30 cellular contexts compared by ENCODE assay signal in the genomic region with DNA sequence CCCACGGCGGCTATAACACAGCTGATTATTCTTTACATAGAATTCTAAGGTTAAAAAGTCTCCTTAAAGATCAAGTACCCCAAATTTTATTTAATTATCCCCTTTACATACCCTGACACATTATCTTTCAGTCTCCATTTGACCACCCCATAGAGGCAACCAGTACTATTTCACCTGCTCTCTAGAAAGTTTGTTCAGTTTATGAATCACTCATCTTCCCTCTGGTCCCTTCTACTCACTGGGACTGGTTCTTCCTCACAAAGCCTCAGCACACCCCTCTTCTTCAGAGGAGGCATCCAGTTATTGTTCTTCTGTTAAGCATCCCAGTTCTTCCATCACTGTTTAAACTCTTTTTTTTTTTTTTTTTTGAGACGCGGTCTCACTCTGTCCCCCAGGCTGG. TPM values are rescaled to one million over a fixed set of nuclear protein-coding genes. Genes with fewer than 3 reads are reported as not detected.
A peak's percentile ranks its signal among the peaks of the same experiment; 100 is the strongest.
DNase-seq lines count a peak whose midpoint lies in the region; ATAC-seq and TF ChIP-seq lines count a peak whose summit lies in the region.
"Had no signal": no experiment of that assay in that cellular context is flagged by ENCODE, and none has a peak within 500 bp of the region (broad histone marks: within the 10 kb centered on the region; RNA-seq: fewer than 3 reads in every experiment).

No MANE protein-coding gene starts in this region.

- no peak overlapping the region for H3K9ac ChIP-seq in OCI-LY3 (ENCODE audit: low read length)
- H3K9ac ChIP-seq: SK-N-SH had no signal

- no peak for TF ChIP-seq CTCF in OCI-LY3 (IDR thresholded peaks at IDR 0.05; ENCODE audit: low read depth, low read length)

- no peaks in the 10 kb centered on the region for H3K36me3 ChIP-seq in OCI-LY3 (replicated peaks; ENCODE audit: low read depth, low read length)
- H3K36me3 ChIP-seq: adrenal gland, ovary, upper lobe of left lung, WERI-Rb-1 had no signal

- POLR2A ChIA-PET in activated CD4-positive, alpha-beta memory T cell treated with anti-CD3 and anti-CD28 coated beads, Interleukin-2, amount 10 ng/mL, durations not matched to agents 7 days and 5 days (lab: Charles Lee): interaction anchor here (1.8 kb wide), 1 partner anchor 27 kb away, joined by 4 read pairs; no protein-coding TSS in a partner anchor
- POLR2A ChIA-PET in activated CD4-positive, alpha-beta memory T cell treated with anti-CD3 and anti-CD28 coated beads for 36 hours (lab: Charles Lee): no interaction called here

- no peaks in the 10 kb centered on the region for H3K27me3 Mint-ChIP-seq in activated CD4-positive, alpha-beta memory T cell treated with anti-CD3 and anti-CD28 coated beads, Interleukin-2, amount 10 ng/mL, durations not matched to agents 7 days and 5 days
- no peaks in the 10 kb centered on the region for H3K27me3 Mint-ChIP-seq in activated CD4-positive, alpha-beta memory T cell treated with anti-CD3 and anti-CD28 coated beads for 36 hours
- H3K27me3 Mint-ChIP-seq in activated naive CD8-positive, alpha-beta T cell treated with anti-CD3 and anti-CD28 coated beads for 36 hours: no peaks in the 10 kb centered on the region
- H3K27me3 Mint-ChIP-seq in natural killer cell treated with Interleukin-12 subunit alpha and Interleukin-12 subunit beta and Interleukin-15 and Interleukin-18, amount 100 ng/mL, for 72 hours: peaks cover 0 to 2% of the 10 kb centered on the region in 2 donors
- H3K27me3 Mint-ChIP-seq: brain had no signal

- no peaks in the 10 kb centered on the region for H3K79me2 ChIP-seq in OCI-LY3 (ENCODE audit: low read length)

- no peak overlapping the region for H2AFZ ChIP-seq in OCI-LY3 (ENCODE audit: low read depth, low read length)

- peak overlapping the region; percentile 70 for H3K4me2 ChIP-seq in OCI-LY3 (ENCODE audit: low read length)
- H3K4me2 ChIP-seq: A549, SK-N-SH had no signal

- no peaks in the 10 kb centered on the region for H3K9me3 ChIP-seq in OCI-LY3 (ENCODE audit: insufficient read depth, low read length)
- H3K9me3 ChIP-seq: A549, adrenal gland, ovary, SK-N-SH, upper lobe of left lung had no signal

- H3K27me3 ChIP-seq in OCI-LY3 (ENCODE audit: low read depth, low read length): no peaks in the 10 kb centered on the region
- H3K27me3 ChIP-seq: adrenal gland, ovary, upper lobe of left lung had no signal

- peaks cover 13% of the 10 kb centered on the region for H3K36me3 Mint-ChIP-seq in activated CD4-positive, alpha-beta memory T cell treated with anti-CD3 and anti-CD28 coated beads, Interleukin-2, amount 10 ng/mL, durations not matched to agents 7 days and 5 days (ENCODE audit: low read depth)
- H3K36me3 Mint-ChIP-seq in activated CD4-positive, alpha-beta memory T cell treated with anti-CD3 and anti-CD28 coated beads for 36 hours: no peaks in the 10 kb centered on the region
- H3K36me3 Mint-ChIP-seq in activated naive CD8-positive, alpha-beta T cell treated with anti-CD3 and anti-CD28 coated beads for 36 hours: no peaks in the 10 kb centered on the region
- peaks cover 6% of the 10 kb centered on the region for H3K36me3 Mint-ChIP-seq in natural killer cell treated with Interleukin-12 subunit alpha and Interleukin-12 subunit beta and Interleukin-15 and Interleukin-18, amount 100 ng/mL, for 72 hours
- H3K36me3 Mint-ChIP-seq: brain; CD4-positive, alpha-beta memory T cell; mesothelial cell of epicardium had no signal

- no peaks in the 10 kb centered on the region for H4K20me1 ChIP-seq in OCI-LY3 (ENCODE audit: insufficient read depth, low read length)

- H3K4me1 ChIP-seq in OCI-LY3 (ENCODE audit: low read length): peaks cover 23% of the 10 kb centered on the region
- H3K4me1 ChIP-seq: A549, adrenal gland, upper lobe of left lung had no signal

- peaks cover 7% of the 10 kb centered on the region for H3K9me3 Mint-ChIP-seq in activated CD4-positive, alpha-beta memory T cell treated with anti-CD3 and anti-CD28 coated beads, Interleukin-2, amount 10 ng/mL, durations not matched to agents 7 days and 5 days
- H3K9me3 Mint-ChIP-seq in activated CD4-positive, alpha-beta memory T cell treated with anti-CD3 and anti-CD28 coated beads for 36 hours: no peaks in the 10 kb centered on the region
- no peaks in the 10 kb centered on the region for H3K9me3 Mint-ChIP-seq in activated naive CD8-positive, alpha-beta T cell treated with anti-CD3 and anti-CD28 coated beads for 36 hours
- peaks cover 4% of the 10 kb centered on the region for H3K9me3 Mint-ChIP-seq in natural killer cell treated with Interleukin-12 subunit alpha and Interleukin-12 subunit beta and Interleukin-15 and Interleukin-18, amount 100 ng/mL, for 72 hours
- H3K9me3 Mint-ChIP-seq: brain; CD4-positive, alpha-beta memory T cell; mesothelial cell of epicardium; nephron progenitor cell had no signal

- intact Hi-C loops in activated CD4-positive, alpha-beta memory T cell treated with anti-CD3 and anti-CD28 coated beads for 36 hours (cut with micrococcal nuclease): loop anchor here (1.0 to 5.0 kb wide), 3 partner anchors 27 to 239 kb away; no protein-coding TSS in a partner anchor

- H3K27ac ChIP-seq in OCI-LY3 (ENCODE audit: low read length): no peak overlapping the region
- H3K27ac ChIP-seq: A549, adrenal gland, ovary, skin epidermis, upper lobe of left lung, WERI-Rb-1 had no signal

- ATAC-seq in natural killer cell treated with Interleukin-12 subunit alpha and Interleukin-12 subunit beta and Interleukin-15 and Interleukin-18, amount 100 ng/mL, for 72 hours: no peak
- ATAC-seq in GM19395 (IDR thresholded peaks at IDR 0.05; ENCODE audit: unreplicated experiment): no peak
- ATAC-seq: left ventricle myocardium superior had no signal

- peak overlapping the region; percentile 59 for H3K4me3 ChIP-seq in OCI-LY3 (ENCODE audit: low read length)
- H3K4me3 ChIP-seq: A549, adrenal gland, ovary, skin epidermis, upper lobe of left lung had no signal

- no peak overlapping the region for H3K4me3 Mint-ChIP-seq in activated CD4-positive, alpha-beta memory T cell treated with anti-CD3 and anti-CD28 coated beads, Interleukin-2, amount 10 ng/mL, durations not matched to agents 7 days and 5 days
- H3K4me3 Mint-ChIP-seq in activated CD4-positive, alpha-beta memory T cell treated with anti-CD3 and anti-CD28 coated beads for 36 hours: no peak overlapping the region
- H3K4me3 Mint-ChIP-seq in activated naive CD8-positive, alpha-beta T cell treated with anti-CD3 and anti-CD28 coated beads for 36 hours: no peak overlapping the region
- peak overlapping the region; percentile 52 for H3K4me3 Mint-ChIP-seq in natural killer cell treated with Interleukin-12 subunit alpha and Interleukin-12 subunit beta and Interleukin-15 and Interleukin-18, amount 100 ng/mL, for 72 hours
- H3K4me3 Mint-ChIP-seq: brain, mesothelial cell of epicardium, nephron progenitor cell had no signal

- peak overlapping the region; percentile 77 for H3K27ac Mint-ChIP-seq in activated CD4-positive, alpha-beta memory T cell treated with anti-CD3 and anti-CD28 coated beads, Interleukin-2, amount 10 ng/mL, durations not matched to agents 7 days and 5 days
- H3K27ac Mint-ChIP-seq in activated CD4-positive, alpha-beta memory T cell treated with anti-CD3 and anti-CD28 coated beads for 36 hours: no peak overlapping the region
- H3K27ac Mint-ChIP-seq in activated naive CD8-positive, alpha-beta T cell treated with anti-CD3 and anti-CD28 coated beads for 36 hours: peak overlapping the region; percentile 3
- H3K27ac Mint-ChIP-seq in natural killer cell treated with Interleukin-12 subunit alpha and Interleukin-12 subunit beta and Interleukin-15 and Interleukin-18, amount 100 ng/mL, for 72 hours: peak overlapping the region; percentile 74 to 76
- H3K27ac Mint-ChIP-seq: brain, mesothelial cell of epicardium, nephron progenitor cell had no signal

- CTCF ChIA-PET in activated CD4-positive, alpha-beta memory T cell treated with anti-CD3 and anti-CD28 coated beads, Interleukin-2, amount 10 ng/mL, durations not matched to agents 7 days and 5 days (lab: Charles Lee): interaction anchor here (0.7 to 1.3 kb wide), 4 partner anchors 22 to 240 kb away, joined by 3 to 4 read pairs (median 3); no protein-coding TSS in a partner anchor
- CTCF ChIA-PET in activated CD4-positive, alpha-beta memory T cell treated with anti-CD3 and anti-CD28 coated beads for 36 hours (lab: Charles Lee): no interaction called here

- H3K4me1 Mint-ChIP-seq in activated CD4-positive, alpha-beta memory T cell treated with anti-CD3 and anti-CD28 coated beads, Interleukin-2, amount 10 ng/mL, durations not matched to agents 7 days and 5 days: peaks cover 30% of the 10 kb centered on the region
- peaks cover 33% of the 10 kb centered on the region for H3K4me1 Mint-ChIP-seq in activated CD4-positive, alpha-beta memory T cell treated with anti-CD3 and anti-CD28 coated beads for 36 hours (ENCODE audit: low read depth)
- H3K4me1 Mint-ChIP-seq in activated naive CD8-positive, alpha-beta T cell treated with anti-CD3 and anti-CD28 coated beads for 36 hours: peaks cover 21% of the 10 kb centered on the region
- H3K4me1 Mint-ChIP-seq in natural killer cell treated with Interleukin-12 subunit alpha and Interleukin-12 subunit beta and Interleukin-15 and Interleukin-18, amount 100 ng/mL, for 72 hours (ENCODE audit: low read depth in 2 of 2): peaks cover 20 to 40% of the 10 kb centered on the region in 2 donors
- H3K4me1 Mint-ChIP-seq: brain, nephron progenitor cell had no signal

- DNase-seq in activated CD4-positive, alpha-beta memory T cell treated with anti-CD3 and anti-CD28 coated beads, Interleukin-2, amount 10 ng/mL, durations not matched to agents 7 days and 5 days: no peak
- no peak for DNase-seq in activated CD4-positive, alpha-beta memory T cell treated with anti-CD3 and anti-CD28 coated beads for 36 hours
- DNase-seq in activated naive CD8-positive, alpha-beta T cell treated with anti-CD3 and anti-CD28 coated beads for 36 hours: no peak
- no peak for DNase-seq in natural killer cell treated with Interleukin-12 subunit alpha and Interleukin-12 subunit beta and Interleukin-15 and Interleukin-18, amount 100 ng/mL, for 72 hours (ENCODE audit: low spot score)
- no peak for DNase-seq in amygdala (lab: John Stamatoyannopoulos, UW)
- no peak for DNase-seq in NCI-H748 (lab: John Stamatoyannopoulos, UW; ENCODE audit: unreplicated experiment)
- DNase-seq: activated T-cell treated with anti-CD3 and anti-CD28 coated beads, Interleukin-2, amount 50 U/mL, for 1 hour; adrenal gland; AML-193; CD4-positive, alpha-beta memory T cell; DMS 273 treated with DMSO at 0.1 percent for 48 hours; GOT3; islet precursor cell; left ventricle myocardium superior; NCI-H1694 treated with DMSO at 0.1 percent for 48 hours; nephron progenitor cell; ovary; SK-N-SH; substantia nigra; T1000; upper lobe of left lung; WERI-Rb-1 had no signal

RNA-seq across cellular contexts. Expression of gene PPP1R2B, which starts 42.8 kb away (rescaled TPM):
- total RNA-seq in activated CD4-positive, alpha-beta memory T cell treated with anti-CD3 and anti-CD28 coated beads, Interleukin-2, amount 10 ng/mL, durations not matched to agents 7 days and 5 days: not detected
- total RNA-seq in activated CD4-positive, alpha-beta memory T cell treated with anti-CD3 and anti-CD28 coated beads for 36 hours: under 1 TPM; 0.14 to 0.19 TPM
- total RNA-seq in activated naive CD8-positive, alpha-beta T cell treated with anti-CD3 and anti-CD28 coated beads for 36 hours: not detected
- under 1 TPM in 1 of 2 donors, not detected in 1; 0.24 TPM for total RNA-seq in natural killer cell treated with Interleukin-12 subunit alpha and Interleukin-12 subunit beta and Interleukin-15 and Interleukin-18, amount 100 ng/mL, for 72 hours
- total RNA-seq: left ventricle myocardium superior, LHCN-M2, mesothelial cell of epicardium, NCI-H460, ovary, upper lobe of left lung had no signal
